Comparison of ENCODE assay signal across 26 cellular contexts in the genomic region with DNA sequence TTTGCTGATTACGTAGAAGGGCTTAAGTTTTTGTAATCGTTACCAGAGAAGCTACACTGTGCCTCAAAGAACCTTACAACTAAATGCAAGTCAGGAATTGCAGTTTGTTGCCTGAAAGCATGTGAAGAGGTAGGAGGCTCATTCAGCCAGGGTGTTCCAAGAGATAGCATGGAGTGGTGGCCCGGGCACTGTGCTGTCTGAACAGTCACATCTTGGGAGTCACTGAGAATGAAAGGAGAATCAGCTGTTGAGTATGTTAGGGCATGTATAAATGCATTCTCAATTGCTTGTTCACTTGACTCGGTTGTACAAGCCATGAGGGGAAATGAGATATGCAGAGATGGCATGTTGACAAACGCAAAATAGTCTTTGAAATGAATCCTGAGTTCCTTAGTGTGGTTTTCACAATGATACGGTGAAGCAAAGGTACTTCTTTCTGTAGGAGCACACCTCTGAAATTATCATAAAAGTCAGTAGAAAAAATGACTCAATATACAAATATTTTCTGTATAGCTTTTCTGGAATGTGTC.
"Had no signal": no experiment of that assay in that cellular context is flagged by ENCODE, and none has a peak within 500 bp of the region (broad histone marks: within the 10 kb centered on the region; RNA-seq: fewer than 3 reads in every experiment).

No MANE protein-coding gene starts in this region.

- H3K36me3 ChIP-seq: esophagus squamous epithelium, left lung, tibial artery, upper lobe of left lung had no signal

- H3K27ac Mint-ChIP-seq: mesothelial cell of epicardium; naive B cell; natural killer cell treated with Interleukin-12 subunit alpha and Interleukin-12 subunit beta and Interleukin-15 and Interleukin-18, amount 100 ng/mL, for 72 hours; progenitor cell of endocrine pancreas; stimulated activated effector memory CD8-positive, alpha-beta T cell treated with anti-CD3 and anti-CD28 coated beads, Interleukin-12 subunit alpha, Interleukin-12 subunit beta, amount 100 ng/mL, for 72 hours had no signal

- ATAC-seq: left lung; mucosa of descending colon; natural killer cell treated with Interleukin-12 subunit alpha and Interleukin-12 subunit beta and Interleukin-15 and Interleukin-18, amount 100 ng/mL, for 72 hours; sciatic nerve; stimulated activated effector memory CD8-positive, alpha-beta T cell treated with anti-CD3 and anti-CD28 coated beads, Interleukin-12 subunit alpha, Interleukin-12 subunit beta, amount 100 ng/mL, for 72 hours had no signal

- H3K4me2 ChIP-seq: hepatocyte had no signal

- H3K4me1 Mint-ChIP-seq: naive B cell; stimulated activated effector memory CD8-positive, alpha-beta T cell treated with anti-CD3 and anti-CD28 coated beads, Interleukin-12 subunit alpha, Interleukin-12 subunit beta, amount 100 ng/mL, for 72 hours had no signal

- H3K27me3 Mint-ChIP-seq: progenitor cell of endocrine pancreas had no signal

- DNase-seq: dorsolateral prefrontal cortex; effector CD4-positive, alpha-beta T cell; esophagus squamous epithelium; head of caudate nucleus; left cardiac atrium; left lung; mesenchymal stem cell; mucosa of descending colon; naive B cell; stimulated activated CD4-positive, alpha-beta T cell treated with anti-CD3 and anti-CD28 coated beads, Interleukin-2, amount 100 ng/mL, for 24 hours; stimulated activated CD4-positive, alpha-beta T cell treated with anti-CD3 and anti-CD28 coated beads, Interleukin-4, amount 100 ng/mL, for 24 hours; stimulated activated naive CD4-positive, alpha-beta T cell treated with Interleukin-2 at 50 U/mL for 16 hours; stomach; tibial artery had no signal

- H3K27ac ChIP-seq: dorsolateral prefrontal cortex, esophagus squamous epithelium, hepatocyte, left lung, parathyroid adenoma, stomach, tibial artery, upper lobe of left lung had no signal

- H3K9me3 Mint-ChIP-seq: natural killer cell treated with Interleukin-12 subunit alpha and Interleukin-12 subunit beta and Interleukin-15 and Interleukin-18, amount 100 ng/mL, for 72 hours; stimulated activated effector memory CD8-positive, alpha-beta T cell treated with anti-CD3 and anti-CD28 coated beads, Interleukin-12 subunit alpha, Interleukin-12 subunit beta, amount 100 ng/mL, for 72 hours had no signal

- H3K9me3 ChIP-seq: esophagus squamous epithelium, left lung, mucosa of descending colon, stomach, tibial artery, upper lobe of left lung had no signal

- H2AFZ ChIP-seq: hepatocyte, parathyroid adenoma had no signal

- H3K4me1 ChIP-seq: esophagus squamous epithelium, left lung, parathyroid adenoma, stomach, tibial artery, upper lobe of left lung had no signal

- H3K9ac ChIP-seq: parathyroid adenoma had no signal

- H3K79me2 ChIP-seq: hepatocyte, parathyroid adenoma had no signal

- H3K36me3 Mint-ChIP-seq: naive B cell; natural killer cell treated with Interleukin-12 subunit alpha and Interleukin-12 subunit beta and Interleukin-15 and Interleukin-18, amount 100 ng/mL, for 72 hours; stimulated activated effector memory CD8-positive, alpha-beta T cell treated with anti-CD3 and anti-CD28 coated beads, Interleukin-12 subunit alpha, Interleukin-12 subunit beta, amount 100 ng/mL, for 72 hours had no signal

- H3K4me3 ChIP-seq: dorsolateral prefrontal cortex, esophagus squamous epithelium, hepatocyte, left lung, mucosa of descending colon, stomach, tibial artery, upper lobe of left lung had no signal

- H3K4me3 Mint-ChIP-seq: mesothelial cell of epicardium; naive B cell; natural killer cell treated with Interleukin-12 subunit alpha and Interleukin-12 subunit beta and Interleukin-15 and Interleukin-18, amount 100 ng/mL, for 72 hours; neural crest cell; stimulated activated effector memory CD8-positive, alpha-beta T cell treated with anti-CD3 and anti-CD28 coated beads, Interleukin-12 subunit alpha, Interleukin-12 subunit beta, amount 100 ng/mL, for 72 hours had no signal

- H3K27me3 ChIP-seq: esophagus squamous epithelium, hepatocyte, stomach, tibial artery, upper lobe of left lung had no signal

- FAIRE-seq: colon, frontal cortex, urothelium cell line had no signal
